ENCODE assay signal across 10 cellular contexts in the genomic region with DNA sequence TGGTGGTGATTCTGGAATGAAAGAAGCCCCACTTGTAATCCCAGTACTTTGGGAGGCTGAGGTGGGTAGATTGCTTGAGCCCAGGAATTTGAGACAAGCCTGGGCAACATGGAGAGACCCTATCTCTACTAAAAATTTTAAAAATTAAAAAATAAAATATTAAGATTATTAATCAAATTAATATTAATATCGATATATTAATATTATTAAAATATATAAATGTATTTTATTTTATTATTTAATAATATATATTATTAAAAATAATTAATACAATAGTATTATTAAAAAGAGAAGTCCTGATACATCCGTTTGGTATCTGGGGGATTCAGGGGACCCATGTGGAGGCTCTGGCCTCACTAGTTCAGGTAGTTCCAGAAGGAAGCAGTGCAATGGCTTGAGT.
"Had no signal": no experiment of that assay in that cellular context is flagged by ENCODE, and none has a peak within 500 bp of the region (broad histone marks: within the 10 kb centered on the region; RNA-seq: fewer than 3 reads in every experiment).

No MANE protein-coding gene starts in this region.

- H3K27ac Mint-ChIP-seq: HFFc6, IgD-negative memory B cell had no signal

- H3K4me1 Mint-ChIP-seq: IgD-negative memory B cell had no signal

- H3K9ac ChIP-seq: GM23248 had no signal

- H3K4me3 ChIP-seq: GM23248, HAP-1 had no signal

- H3K4me1 ChIP-seq: HAP-1 had no signal

- H3K9me3 Mint-ChIP-seq: HFFc6, IgD-negative memory B cell had no signal

- H3K27ac ChIP-seq: GM23248, HL-60 had no signal

- FAIRE-seq: HepG2 had no signal

- H3K27me3 Mint-ChIP-seq: IgD-negative memory B cell had no signal

- H3K9me3 ChIP-seq: HAP-1 had no signal

- H3K4me3 Mint-ChIP-seq: HFFc6, IgD-negative memory B cell had no signal

- DNase-seq: GM23248, GOT3, H7, HFFc6, KBM-7 had no signal

- ATAC-seq: HCT116, HepG2 had no signal

- H2AFZ ChIP-seq: GM23248 had no signal

- H3K36me3 ChIP-seq: HAP-1 had no signal
